Comparison of ENCODE assay signal across 1 cellular context in the genomic region with DNA sequence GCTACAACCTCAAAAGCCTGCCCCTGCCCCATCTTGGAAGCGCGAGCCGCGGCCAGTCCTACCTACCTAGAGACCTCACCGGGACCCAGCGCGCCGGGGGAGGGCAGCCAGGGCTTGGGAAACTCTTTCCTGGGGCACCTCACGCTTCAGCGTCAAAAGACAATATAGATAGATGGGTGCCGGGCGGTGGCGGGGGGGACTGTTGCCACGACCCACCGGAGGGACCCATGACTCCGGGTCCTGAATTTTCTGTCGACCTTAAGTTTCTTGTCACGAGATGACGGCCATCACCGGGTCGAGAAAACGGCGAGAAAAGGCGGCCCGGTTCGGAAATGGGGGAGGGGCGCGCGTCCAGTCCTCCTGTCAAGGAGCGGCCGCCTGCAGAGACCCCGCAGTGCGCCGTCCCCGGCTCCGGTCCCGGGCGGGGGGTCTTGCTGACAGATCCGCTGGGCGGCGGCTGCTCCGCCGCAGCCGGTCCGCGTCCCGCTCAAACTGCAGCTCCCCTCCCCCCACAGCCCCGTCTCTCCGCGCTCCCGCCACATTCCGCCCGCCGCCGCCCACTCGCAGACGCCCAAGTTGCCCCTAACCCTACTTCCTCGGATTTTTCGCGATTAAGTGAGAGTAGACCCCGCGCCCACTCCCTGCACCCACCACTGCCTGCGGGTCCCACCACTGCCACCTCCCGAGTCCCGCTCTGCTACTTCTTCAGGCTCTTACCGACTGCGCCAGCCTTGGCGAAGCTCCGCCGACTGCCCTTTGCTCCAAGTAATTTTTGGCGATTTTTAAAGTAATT.
TF ChIP-seq lines count a peak whose summit lies in the region.

No MANE protein-coding gene starts in this region.

TF ChIP-seq in IMR-90, 13 proteins besides CTCF, POLR2A, EP300 and RAD21 (continued from another document):
- TF ChIP-seq, protein P1, sequence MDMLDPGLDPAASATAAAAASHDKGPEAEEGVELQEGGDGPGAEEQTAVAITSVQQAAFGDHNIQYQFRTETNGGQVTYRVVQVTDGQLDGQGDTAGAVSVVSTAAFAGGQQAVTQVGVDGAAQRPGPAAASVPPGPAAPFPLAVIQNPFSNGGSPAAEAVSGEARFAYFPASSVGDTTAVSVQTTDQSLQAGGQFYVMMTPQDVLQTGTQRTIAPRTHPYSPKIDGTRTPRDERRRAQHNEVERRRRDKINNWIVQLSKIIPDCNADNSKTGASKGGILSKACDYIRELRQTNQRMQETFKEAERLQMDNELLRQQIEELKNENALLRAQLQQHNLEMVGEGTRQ (IDR thresholded peaks at IDR 0.05; ENCODE audit: low read depth, low read length): no peak
- no peak for TF ChIP-seq RFX5 (IDR thresholded peaks at IDR 0.05; ENCODE audit: low read depth, low read length)
- no peak for TF ChIP-seq MAZ (IDR thresholded peaks at IDR 0.05; ENCODE audit: borderline replicate concordance, low read depth, low read length)
- TF ChIP-seq MAFK (IDR thresholded peaks at IDR 0.05; ENCODE audit: low read depth, low read length): no peak
